1 cellular context compared by ENCODE assay signal in the genomic region with DNA sequence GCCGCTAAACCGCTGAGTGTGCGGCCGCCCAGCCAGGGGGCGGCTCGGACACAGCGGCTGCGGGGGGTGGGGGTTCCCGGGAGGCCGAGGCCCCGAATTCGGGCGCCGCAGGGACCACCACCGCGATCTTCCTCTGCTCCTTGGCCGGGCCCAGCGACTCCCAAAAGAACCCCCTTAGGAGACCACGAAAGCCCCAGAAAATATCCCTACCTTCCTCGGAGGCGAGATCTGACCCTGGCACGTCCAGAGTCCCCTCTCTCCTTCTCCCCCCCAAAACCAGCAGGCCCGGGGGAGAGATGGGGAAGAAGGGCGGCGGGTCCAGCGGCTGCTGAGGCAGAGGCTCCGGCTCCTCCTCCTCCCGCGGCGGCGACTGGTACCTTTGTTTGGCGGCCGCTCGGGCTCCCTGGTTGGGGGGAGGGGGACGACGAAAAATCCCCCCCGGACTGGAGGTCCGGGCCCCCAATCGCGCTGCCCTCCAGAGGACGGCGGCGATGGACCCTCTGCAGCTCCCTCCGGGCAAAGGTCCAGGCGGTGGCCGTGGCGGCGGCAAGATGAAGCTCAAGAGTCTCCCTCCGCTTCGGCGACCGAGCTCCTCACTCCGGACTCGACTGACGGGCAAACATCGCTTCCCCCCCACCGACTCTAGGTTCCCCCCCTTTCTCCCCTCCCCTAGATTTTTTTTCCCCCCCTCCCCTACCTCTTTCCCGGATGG.
TF ChIP-seq lines count a peak whose summit lies in the region.

A gene with protein sequence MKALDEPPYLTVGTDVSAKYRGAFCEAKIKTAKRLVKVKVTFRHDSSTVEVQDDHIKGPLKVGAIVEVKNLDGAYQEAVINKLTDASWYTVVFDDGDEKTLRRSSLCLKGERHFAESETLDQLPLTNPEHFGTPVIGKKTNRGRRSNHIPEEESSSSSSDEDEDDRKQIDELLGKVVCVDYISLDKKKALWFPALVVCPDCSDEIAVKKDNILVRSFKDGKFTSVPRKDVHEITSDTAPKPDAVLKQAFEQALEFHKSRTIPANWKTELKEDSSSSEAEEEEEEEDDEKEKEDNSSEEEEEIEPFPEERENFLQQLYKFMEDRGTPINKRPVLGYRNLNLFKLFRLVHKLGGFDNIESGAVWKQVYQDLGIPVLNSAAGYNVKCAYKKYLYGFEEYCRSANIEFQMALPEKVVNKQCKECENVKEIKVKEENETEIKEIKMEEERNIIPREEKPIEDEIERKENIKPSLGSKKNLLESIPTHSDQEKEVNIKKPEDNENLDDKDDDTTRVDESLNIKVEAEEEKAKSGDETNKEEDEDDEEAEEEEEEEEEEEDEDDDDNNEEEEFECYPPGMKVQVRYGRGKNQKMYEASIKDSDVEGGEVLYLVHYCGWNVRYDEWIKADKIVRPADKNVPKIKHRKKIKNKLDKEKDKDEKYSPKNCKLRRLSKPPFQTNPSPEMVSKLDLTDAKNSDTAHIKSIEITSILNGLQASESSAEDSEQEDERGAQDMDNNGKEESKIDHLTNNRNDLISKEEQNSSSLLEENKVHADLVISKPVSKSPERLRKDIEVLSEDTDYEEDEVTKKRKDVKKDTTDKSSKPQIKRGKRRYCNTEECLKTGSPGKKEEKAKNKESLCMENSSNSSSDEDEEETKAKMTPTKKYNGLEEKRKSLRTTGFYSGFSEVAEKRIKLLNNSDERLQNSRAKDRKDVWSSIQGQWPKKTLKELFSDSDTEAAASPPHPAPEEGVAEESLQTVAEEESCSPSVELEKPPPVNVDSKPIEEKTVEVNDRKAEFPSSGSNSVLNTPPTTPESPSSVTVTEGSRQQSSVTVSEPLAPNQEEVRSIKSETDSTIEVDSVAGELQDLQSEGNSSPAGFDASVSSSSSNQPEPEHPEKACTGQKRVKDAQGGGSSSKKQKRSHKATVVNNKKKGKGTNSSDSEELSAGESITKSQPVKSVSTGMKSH (N-terminal part only) (minus strand): TSS at position 621 of the 712 bp plus-strand sequence. CDS start 1,260 bp downstream, outside the sequence.

TF ChIP-seq in HepG2, 621 proteins besides CTCF, POLR2A, EP300 and RAD21 (continued from another document and continues in another):
- TF ChIP-seq, protein P1, sequence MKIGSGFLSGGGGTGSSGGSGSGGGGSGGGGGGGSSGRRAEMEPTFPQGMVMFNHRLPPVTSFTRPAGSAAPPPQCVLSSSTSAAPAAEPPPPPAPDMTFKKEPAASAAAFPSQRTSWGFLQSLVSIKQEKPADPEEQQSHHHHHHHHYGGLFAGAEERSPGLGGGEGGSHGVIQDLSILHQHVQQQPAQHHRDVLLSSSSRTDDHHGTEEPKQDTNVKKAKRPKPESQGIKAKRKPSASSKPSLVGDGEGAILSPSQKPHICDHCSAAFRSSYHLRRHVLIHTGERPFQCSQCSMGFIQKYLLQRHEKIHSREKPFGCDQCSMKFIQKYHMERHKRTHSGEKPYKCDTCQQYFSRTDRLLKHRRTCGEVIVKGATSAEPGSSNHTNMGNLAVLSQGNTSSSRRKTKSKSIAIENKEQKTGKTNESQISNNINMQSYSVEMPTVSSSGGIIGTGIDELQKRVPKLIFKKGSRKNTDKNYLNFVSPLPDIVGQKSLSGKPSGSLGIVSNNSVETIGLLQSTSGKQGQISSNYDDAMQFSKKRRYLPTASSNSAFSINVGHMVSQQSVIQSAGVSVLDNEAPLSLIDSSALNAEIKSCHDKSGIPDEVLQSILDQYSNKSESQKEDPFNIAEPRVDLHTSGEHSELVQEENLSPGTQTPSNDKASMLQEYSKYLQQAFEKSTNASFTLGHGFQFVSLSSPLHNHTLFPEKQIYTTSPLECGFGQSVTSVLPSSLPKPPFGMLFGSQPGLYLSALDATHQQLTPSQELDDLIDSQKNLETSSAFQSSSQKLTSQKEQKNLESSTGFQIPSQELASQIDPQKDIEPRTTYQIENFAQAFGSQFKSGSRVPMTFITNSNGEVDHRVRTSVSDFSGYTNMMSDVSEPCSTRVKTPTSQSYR (CRISPR knock-in tag; IDR thresholded peaks at IDR 0.05; ENCODE audit: borderline replicate concordance), result peak; percentile 49; the same call in 1 of the 2 replicates
- TF ChIP-seq SIN3A (IDR thresholded peaks at IDR 0.05; ENCODE audit: borderline replicate concordance, low read depth, low read length) (peak; percentile 83; the same call in 1 of the 2 replicates), MAF1 (CRISPR knock-in tag; IDR thresholded peaks at IDR 0.05; ENCODE audit: borderline replicate concordance) (no peak), ZMYM3 (CRISPR knock-in tag; IDR thresholded peaks at IDR 0.05) (no peak), SPEN (CRISPR knock-in tag; IDR thresholded peaks at IDR 0.05; ENCODE audit: low read depth) (no peak), POLR2G (IDR thresholded peaks at IDR 0.05; ENCODE audit: low read depth, low read length) (peak; percentile 71), YEATS4 (CRISPR knock-in tag; IDR thresholded peaks at IDR 0.05; ENCODE audit: borderline replicate concordance) (peak; percentile 67), ZNF670 (CRISPR knock-in tag; IDR thresholded peaks at IDR 0.05; ENCODE audit: borderline replicate concordance) (no peak), FOSL2 (CRISPR knock-in tag; IDR thresholded peaks at IDR 0.05) (no peak; the same call in 1 of the 2 replicates), RXRB (CRISPR knock-in tag; IDR thresholded peaks at IDR 0.05; ENCODE audit: borderline replicate concordance) (no peak), NFATC3 (CRISPR knock-in tag; IDR thresholded peaks at IDR 0.05) (no peak), GTF2F1 (IDR thresholded peaks at IDR 0.05; ENCODE audit: low read length) (no peak), KAT8 (CRISPR knock-in tag; IDR thresholded peaks at IDR 0.05) (0 out of 2 replicates have a peak, but pooled peaks have one; percentile 29), ZEB1 (IDR thresholded peaks at IDR 0.05; ENCODE audit: insufficient replicate concordance, low read depth) (peak; percentile 7), PHF8 (CRISPR knock-in tag; IDR thresholded peaks at IDR 0.05) (peak; percentile 68), SNAI1 (CRISPR knock-in tag; IDR thresholded peaks at IDR 0.05; ENCODE audit: borderline replicate concordance) (0 out of 2 replicates have a peak, but pooled peaks have one; percentile 1), ZFAT (CRISPR knock-in tag; conservative IDR thresholded peaks at IDR 0.05) (no peak), SRSF4 (IDR thresholded peaks at IDR 0.05; ENCODE audit: low read depth, low read length, poor library complexity, severe bottlenecking) (no peak), ZBTB7B (CRISPR knock-in tag; IDR thresholded peaks at IDR 0.05) (peak; percentile 42; the same call in 1 of the 2 replicates), ETV5 (CRISPR knock-in tag; IDR thresholded peaks at IDR 0.05; ENCODE audit: borderline replicate concordance) (no peak; the same call in 1 of the 2 replicates), CBX2 (IDR thresholded peaks at IDR 0.05; ENCODE audit: low read depth, low read length) (no peak), CBX2 (CRISPR knock-in tag; IDR thresholded peaks at IDR 0.05; ENCODE audit: low read depth) (no peak), KDM6A (CRISPR knock-in tag; IDR thresholded peaks at IDR 0.05; ENCODE audit: low read depth) (no peak), ZNF124 (CRISPR knock-in tag; IDR thresholded peaks at IDR 0.05) (no peak), ZNF430 (CRISPR knock-in tag; IDR thresholded peaks at IDR 0.05) (peak; percentile 34; the same call in 1 of the 2 replicates)
- TF ChIP-seq, protein P2, sequence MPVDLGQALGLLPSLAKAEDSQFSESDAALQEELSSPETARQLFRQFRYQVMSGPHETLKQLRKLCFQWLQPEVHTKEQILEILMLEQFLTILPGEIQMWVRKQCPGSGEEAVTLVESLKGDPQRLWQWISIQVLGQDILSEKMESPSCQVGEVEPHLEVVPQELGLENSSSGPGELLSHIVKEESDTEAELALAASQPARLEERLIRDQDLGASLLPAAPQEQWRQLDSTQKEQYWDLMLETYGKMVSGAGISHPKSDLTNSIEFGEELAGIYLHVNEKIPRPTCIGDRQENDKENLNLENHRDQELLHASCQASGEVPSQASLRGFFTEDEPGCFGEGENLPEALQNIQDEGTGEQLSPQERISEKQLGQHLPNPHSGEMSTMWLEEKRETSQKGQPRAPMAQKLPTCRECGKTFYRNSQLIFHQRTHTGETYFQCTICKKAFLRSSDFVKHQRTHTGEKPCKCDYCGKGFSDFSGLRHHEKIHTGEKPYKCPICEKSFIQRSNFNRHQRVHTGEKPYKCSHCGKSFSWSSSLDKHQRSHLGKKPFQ (CRISPR knock-in tag; IDR thresholded peaks at IDR 0.05; ENCODE audit: insufficient replicate concordance), result no peak
- TF ChIP-seq, protein P3, sequence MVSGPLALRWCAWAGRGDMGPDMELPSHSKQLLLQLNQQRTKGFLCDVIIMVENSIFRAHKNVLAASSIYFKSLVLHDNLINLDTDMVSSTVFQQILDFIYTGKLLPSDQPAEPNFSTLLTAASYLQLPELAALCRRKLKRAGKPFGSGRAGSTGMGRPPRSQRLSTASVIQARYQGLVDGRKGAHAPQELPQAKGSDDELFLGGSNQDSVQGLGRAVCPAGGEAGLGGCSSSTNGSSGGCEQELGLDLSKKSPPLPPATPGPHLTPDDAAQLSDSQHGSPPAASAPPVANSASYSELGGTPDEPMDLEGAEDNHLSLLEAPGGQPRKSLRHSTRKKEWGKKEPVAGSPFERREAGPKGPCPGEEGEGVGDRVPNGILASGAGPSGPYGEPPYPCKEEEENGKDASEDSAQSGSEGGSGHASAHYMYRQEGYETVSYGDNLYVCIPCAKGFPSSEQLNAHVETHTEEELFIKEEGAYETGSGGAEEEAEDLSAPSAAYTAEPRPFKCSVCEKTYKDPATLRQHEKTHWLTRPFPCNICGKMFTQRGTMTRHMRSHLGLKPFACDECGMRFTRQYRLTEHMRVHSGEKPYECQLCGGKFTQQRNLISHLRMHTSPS (CRISPR knock-in tag; IDR thresholded peaks at IDR 0.05; ENCODE audit: low read depth), result no peak
- TF ChIP-seq, protein P4, sequence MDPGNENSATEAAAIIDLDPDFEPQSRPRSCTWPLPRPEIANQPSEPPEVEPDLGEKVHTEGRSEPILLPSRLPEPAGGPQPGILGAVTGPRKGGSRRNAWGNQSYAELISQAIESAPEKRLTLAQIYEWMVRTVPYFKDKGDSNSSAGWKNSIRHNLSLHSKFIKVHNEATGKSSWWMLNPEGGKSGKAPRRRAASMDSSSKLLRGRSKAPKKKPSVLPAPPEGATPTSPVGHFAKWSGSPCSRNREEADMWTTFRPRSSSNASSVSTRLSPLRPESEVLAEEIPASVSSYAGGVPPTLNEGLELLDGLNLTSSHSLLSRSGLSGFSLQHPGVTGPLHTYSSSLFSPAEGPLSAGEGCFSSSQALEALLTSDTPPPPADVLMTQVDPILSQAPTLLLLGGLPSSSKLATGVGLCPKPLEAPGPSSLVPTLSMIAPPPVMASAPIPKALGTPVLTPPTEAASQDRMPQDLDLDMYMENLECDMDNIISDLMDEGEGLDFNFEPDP (CRISPR knock-in tag; conservative IDR thresholded peaks at IDR 0.05), result no peak
- TF ChIP-seq, protein P5, sequence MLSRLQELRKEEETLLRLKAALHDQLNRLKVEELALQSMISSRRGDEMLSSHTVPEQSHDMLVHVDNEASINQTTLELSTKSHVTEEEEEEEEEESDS (CRISPR knock-in tag; IDR thresholded peaks at IDR 0.05; ENCODE audit: borderline replicate concordance), result no peak
- TF ChIP-seq, protein P6, sequence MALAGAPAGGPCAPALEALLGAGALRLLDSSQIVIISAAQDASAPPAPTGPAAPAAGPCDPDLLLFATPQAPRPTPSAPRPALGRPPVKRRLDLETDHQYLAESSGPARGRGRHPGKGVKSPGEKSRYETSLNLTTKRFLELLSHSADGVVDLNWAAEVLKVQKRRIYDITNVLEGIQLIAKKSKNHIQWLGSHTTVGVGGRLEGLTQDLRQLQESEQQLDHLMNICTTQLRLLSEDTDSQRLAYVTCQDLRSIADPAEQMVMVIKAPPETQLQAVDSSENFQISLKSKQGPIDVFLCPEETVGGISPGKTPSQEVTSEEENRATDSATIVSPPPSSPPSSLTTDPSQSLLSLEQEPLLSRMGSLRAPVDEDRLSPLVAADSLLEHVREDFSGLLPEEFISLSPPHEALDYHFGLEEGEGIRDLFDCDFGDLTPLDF (CRISPR knock-in tag; IDR thresholded peaks at IDR 0.05), result no peak
- TF ChIP-seq, protein P7, sequence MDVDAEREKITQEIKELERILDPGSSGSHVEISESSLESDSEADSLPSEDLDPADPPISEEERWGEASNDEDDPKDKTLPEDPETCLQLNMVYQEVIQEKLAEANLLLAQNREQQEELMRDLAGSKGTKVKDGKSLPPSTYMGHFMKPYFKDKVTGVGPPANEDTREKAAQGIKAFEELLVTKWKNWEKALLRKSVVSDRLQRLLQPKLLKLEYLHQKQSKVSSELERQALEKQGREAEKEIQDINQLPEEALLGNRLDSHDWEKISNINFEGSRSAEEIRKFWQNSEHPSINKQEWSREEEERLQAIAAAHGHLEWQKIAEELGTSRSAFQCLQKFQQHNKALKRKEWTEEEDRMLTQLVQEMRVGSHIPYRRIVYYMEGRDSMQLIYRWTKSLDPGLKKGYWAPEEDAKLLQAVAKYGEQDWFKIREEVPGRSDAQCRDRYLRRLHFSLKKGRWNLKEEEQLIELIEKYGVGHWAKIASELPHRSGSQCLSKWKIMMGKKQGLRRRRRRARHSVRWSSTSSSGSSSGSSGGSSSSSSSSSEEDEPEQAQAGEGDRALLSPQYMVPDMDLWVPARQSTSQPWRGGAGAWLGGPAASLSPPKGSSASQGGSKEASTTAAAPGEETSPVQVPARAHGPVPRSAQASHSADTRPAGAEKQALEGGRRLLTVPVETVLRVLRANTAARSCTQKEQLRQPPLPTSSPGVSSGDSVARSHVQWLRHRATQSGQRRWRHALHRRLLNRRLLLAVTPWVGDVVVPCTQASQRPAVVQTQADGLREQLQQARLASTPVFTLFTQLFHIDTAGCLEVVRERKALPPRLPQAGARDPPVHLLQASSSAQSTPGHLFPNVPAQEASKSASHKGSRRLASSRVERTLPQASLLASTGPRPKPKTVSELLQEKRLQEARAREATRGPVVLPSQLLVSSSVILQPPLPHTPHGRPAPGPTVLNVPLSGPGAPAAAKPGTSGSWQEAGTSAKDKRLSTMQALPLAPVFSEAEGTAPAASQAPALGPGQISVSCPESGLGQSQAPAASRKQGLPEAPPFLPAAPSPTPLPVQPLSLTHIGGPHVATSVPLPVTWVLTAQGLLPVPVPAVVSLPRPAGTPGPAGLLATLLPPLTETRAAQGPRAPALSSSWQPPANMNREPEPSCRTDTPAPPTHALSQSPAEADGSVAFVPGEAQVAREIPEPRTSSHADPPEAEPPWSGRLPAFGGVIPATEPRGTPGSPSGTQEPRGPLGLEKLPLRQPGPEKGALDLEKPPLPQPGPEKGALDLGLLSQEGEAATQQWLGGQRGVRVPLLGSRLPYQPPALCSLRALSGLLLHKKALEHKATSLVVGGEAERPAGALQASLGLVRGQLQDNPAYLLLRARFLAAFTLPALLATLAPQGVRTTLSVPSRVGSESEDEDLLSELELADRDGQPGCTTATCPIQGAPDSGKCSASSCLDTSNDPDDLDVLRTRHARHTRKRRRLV (CRISPR knock-in tag; IDR thresholded peaks at IDR 0.05), result no peak
- TF ChIP-seq, protein P8, sequence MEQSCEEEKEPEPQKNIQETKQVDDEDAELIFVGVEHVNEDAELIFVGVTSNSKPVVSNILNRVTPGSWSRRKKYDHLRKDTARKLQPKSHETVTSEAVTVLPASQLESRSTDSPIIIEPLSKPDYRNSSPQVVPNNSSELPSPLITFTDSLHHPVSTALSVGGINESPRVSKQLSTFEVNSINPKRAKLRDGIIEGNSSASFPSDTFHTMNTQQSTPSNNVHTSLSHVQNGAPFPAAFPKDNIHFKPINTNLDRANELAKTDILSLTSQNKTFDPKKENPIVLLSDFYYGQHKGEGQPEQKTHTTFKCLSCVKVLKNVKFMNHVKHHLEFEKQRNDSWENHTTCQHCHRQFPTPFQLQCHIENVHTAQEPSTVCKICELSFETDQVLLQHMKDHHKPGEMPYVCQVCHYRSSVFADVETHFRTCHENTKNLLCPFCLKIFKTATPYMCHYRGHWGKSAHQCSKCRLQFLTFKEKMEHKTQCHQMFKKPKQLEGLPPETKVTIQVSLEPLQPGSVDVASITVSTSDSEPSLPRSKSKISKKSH (CRISPR knock-in tag; IDR thresholded peaks at IDR 0.05; ENCODE audit: borderline replicate concordance), result no peak
